In genomic region chr3:45688882-45689786, GRCh38 we compare ENCODE assay signal across 8 cellular contexts. TPM values are rescaled to one million over a fixed set of nuclear protein-coding genes. Genes with fewer than 3 reads are reported as not detected.
A peak's percentile ranks its signal among the peaks of the same experiment; 100 is the strongest.
DNase-seq lines count a peak whose midpoint lies in the region; ATAC-seq and TF ChIP-seq lines count a peak whose summit lies in the region.

A gene with protein sequence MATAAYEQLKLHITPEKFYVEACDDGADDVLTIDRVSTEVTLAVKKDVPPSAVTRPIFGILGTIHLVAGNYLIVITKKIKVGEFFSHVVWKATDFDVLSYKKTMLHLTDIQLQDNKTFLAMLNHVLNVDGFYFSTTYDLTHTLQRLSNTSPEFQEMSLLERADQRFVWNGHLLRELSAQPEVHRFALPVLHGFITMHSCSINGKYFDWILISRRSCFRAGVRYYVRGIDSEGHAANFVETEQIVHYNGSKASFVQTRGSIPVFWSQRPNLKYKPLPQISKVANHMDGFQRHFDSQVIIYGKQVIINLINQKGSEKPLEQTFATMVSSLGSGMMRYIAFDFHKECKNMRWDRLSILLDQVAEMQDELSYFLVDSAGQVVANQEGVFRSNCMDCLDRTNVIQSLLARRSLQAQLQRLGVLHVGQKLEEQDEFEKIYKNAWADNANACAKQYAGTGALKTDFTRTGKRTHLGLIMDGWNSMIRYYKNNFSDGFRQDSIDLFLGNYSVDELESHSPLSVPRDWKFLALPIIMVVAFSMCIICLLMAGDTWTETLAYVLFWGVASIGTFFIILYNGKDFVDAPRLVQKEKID (plus strand): TSS chr3:45689396. CDS start chr3:45689466, 70 bp downstream.

- POLR2A ChIA-PET in SK-N-SH (lab: Yijun Ruan, JAX): interaction anchor here (1.2 kb wide), 1 partner anchor 20 kb away, joined by 4 read pairs; no protein-coding TSS in a partner anchor

- peaks cover 8 to 19% of the 10 kb centered on the region in 2 experiments for H3K36me3 ChIP-seq in SK-N-SH (replicated peaks in 1 of 2; ENCODE audit: control insufficient read depth in 1 of 2, insufficient read depth in 2 of 2, low read length in 1 of 2)

- no peaks in the 10 kb centered on the region for H3K9me2 ChIP-seq in SK-N-SH

- H3K79me2 ChIP-seq in SK-N-SH (ENCODE audit: insufficient read depth): peaks cover 48% of the 10 kb centered on the region

- TF ChIP-seq CTCF in SK-N-SH (IDR thresholded peaks at IDR 0.05): no peak

- H3F3A ChIP-seq in SK-N-SH (replicated peaks; ENCODE audit: insufficient read depth): peaks cover 24% of the 10 kb centered on the region

- H3K9me3 ChIP-seq in SK-N-SH: no peaks in the 10 kb centered on the region

- peak; percentile 88 for ATAC-seq in HG02571 (IDR thresholded peaks at IDR 0.05; ENCODE audit: unreplicated experiment)

- H3K4me1 ChIP-seq in SK-N-SH (ENCODE audit: control insufficient read depth in 1 of 2, insufficient read depth in 2 of 2, low read depth in 1 of 2, low read length in 1 of 2): peaks cover 6 to 11% of the 10 kb centered on the region in 2 experiments; a peak in 2 of 4 replicates

- 1% methylated on average over 60 of the region's 81 CpGs for WGBS in SK-N-SH (ENCODE audit: low lambda C conversion rate)

- peaks cover 35% of the 10 kb centered on the region for H4K20me1 ChIP-seq in SK-N-SH (ENCODE audit: insufficient read depth)

- DNase-seq in GM04504 (ENCODE audit: low read depth): peak; percentile 98
- peak; percentile 93 for DNase-seq in NCI-H1048 (lab: John Stamatoyannopoulos, UW)
- DNase-seq in SK-N-SH: peak; percentile 91
- peak; percentile 95 for DNase-seq in activated naive CD4-positive, alpha-beta T cell treated with anti-CD3 and anti-CD28 coated beads, Interleukin-2, amount 50 U/mL, for 16 hours
- DNase-seq in germinal center (ENCODE audit: low spot score): peak; percentile 89
- DNase-seq in non-pigmented ciliary epithelial cell (ENCODE audit: low read depth): peak; percentile 91
- DNase-seq in superior temporal gyrus (ENCODE audit: extremely low spot score): peak; percentile 99

- H3K27me3 ChIP-seq in SK-N-SH (ENCODE audit: insufficient read depth): no peaks in the 10 kb centered on the region

- H2AFZ ChIP-seq in SK-N-SH (ENCODE audit: low read depth): peak within 1 kb of the TSS; percentile 87

- H3K4me3 ChIP-seq in SK-N-SH (ENCODE audit: low read depth in 2 of 2, low read length in 1 of 2): peak within 1 kb of the TSS; percentile 86 to 90

- peak; percentile 39 to 60; a peak in 3 of 4 replicates for TF ChIP-seq EP300 in SK-N-SH (IDR thresholded peaks at IDR 0.05; ENCODE audit: borderline replicate concordance in 1 of 2, low read depth in 1 of 2, low read length in 1 of 2)

- TF ChIP-seq RAD21 in SK-N-SH (IDR thresholded peaks at IDR 0.05; ENCODE audit: low read length): no peak; the same call in 1 of the 2 replicates

- CTCF ChIA-PET in SK-N-SH (lab: Yijun Ruan, JAX): interaction anchor here (0.7 to 2.8 kb wide), 3 partner anchors 29 to 389 kb away, joined by 3 to 11 read pairs (median 9); no protein-coding TSS in a partner anchor

- H3K9ac ChIP-seq in SK-N-SH: peak within 1 kb of the TSS; percentile 97

- H3K4me2 ChIP-seq in SK-N-SH: peak within 1 kb of the TSS; percentile 94

- peak within 1 kb of the TSS; percentile 90 to 94 for H3K27ac ChIP-seq in SK-N-SH (ENCODE audit: low read depth in 2 of 2, low read length in 1 of 2)

TF ChIP-seq in SK-N-SH, 30 proteins besides CTCF, POLR2A, EP300 and RAD21 (continues in another document):
- TF ChIP-seq GABPA (IDR thresholded peaks at IDR 0.05; ENCODE audit: low read depth) (no peak), RXRA (IDR thresholded peaks at IDR 0.05; ENCODE audit: borderline replicate concordance, low read depth) (peak; percentile 7; the same call in 1 of the 2 replicates), TEAD4 (IDR thresholded peaks at IDR 0.05; ENCODE audit: borderline replicate concordance, insufficient read depth) (peak; percentile 90), USF1 (IDR thresholded peaks at IDR 0.05; ENCODE audit: borderline replicate concordance, low read depth) (no peak), RFX5 (IDR thresholded peaks at IDR 0.05; ENCODE audit: low read length) (peak; percentile 92), POLR2AphosphoS5 (IDR thresholded peaks at IDR 0.05; ENCODE audit: low read depth, low read length) (peak; percentile 81; the same call in 1 of the 2 replicates), CHD2 (IDR thresholded peaks at IDR 0.05; ENCODE audit: low read length, partially characterized antibody) (peak; percentile 97), FOXJ3 (CRISPR knock-in tag; IDR thresholded peaks at IDR 0.05) (no peak; the same call in 1 of the 2 replicates), SIN3A (IDR thresholded peaks at IDR 0.05; ENCODE audit: borderline replicate concordance, low read depth, low read length) (peak; percentile 93; the same call in 1 of the 2 replicates), EZH2phosphoT487 (IDR thresholded peaks at IDR 0.05; ENCODE audit: borderline replicate concordance, low read depth) (no peak), RCOR1 (IDR thresholded peaks at IDR 0.05; ENCODE audit: low read length) (peak; percentile 58; the same call in 1 of the 2 replicates), REST (IDR thresholded peaks at IDR 0.05; ENCODE audit: low read depth, low read length) (peak; percentile 61), NRF1 (IDR thresholded peaks at IDR 0.05; ENCODE audit: low read depth, low read length) (peak; percentile 58; the same call in 1 of the 2 replicates), GATA2 (CRISPR knock-in tag; IDR thresholded peaks at IDR 0.05) (0 out of 2 replicates have a peak, but pooled peaks have one; percentile 30), TAF1 (IDR thresholded peaks at IDR 0.05; ENCODE audit: borderline replicate concordance, low read depth, low read length) (peak; percentile 83), MEF2A (IDR thresholded peaks at IDR 0.05; ENCODE audit: borderline replicate concordance, low read depth) (no peak), NFIC (IDR thresholded peaks at IDR 0.05; ENCODE audit: borderline replicate concordance) (no peak; the same call in 1 of the 2 replicates)
- TF ChIP-seq, protein P1, sequence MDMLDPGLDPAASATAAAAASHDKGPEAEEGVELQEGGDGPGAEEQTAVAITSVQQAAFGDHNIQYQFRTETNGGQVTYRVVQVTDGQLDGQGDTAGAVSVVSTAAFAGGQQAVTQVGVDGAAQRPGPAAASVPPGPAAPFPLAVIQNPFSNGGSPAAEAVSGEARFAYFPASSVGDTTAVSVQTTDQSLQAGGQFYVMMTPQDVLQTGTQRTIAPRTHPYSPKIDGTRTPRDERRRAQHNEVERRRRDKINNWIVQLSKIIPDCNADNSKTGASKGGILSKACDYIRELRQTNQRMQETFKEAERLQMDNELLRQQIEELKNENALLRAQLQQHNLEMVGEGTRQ (IDR thresholded peaks at IDR 0.05; ENCODE audit: borderline replicate concordance, low read depth, low read length): no peak
- TF ChIP-seq, protein P2, sequence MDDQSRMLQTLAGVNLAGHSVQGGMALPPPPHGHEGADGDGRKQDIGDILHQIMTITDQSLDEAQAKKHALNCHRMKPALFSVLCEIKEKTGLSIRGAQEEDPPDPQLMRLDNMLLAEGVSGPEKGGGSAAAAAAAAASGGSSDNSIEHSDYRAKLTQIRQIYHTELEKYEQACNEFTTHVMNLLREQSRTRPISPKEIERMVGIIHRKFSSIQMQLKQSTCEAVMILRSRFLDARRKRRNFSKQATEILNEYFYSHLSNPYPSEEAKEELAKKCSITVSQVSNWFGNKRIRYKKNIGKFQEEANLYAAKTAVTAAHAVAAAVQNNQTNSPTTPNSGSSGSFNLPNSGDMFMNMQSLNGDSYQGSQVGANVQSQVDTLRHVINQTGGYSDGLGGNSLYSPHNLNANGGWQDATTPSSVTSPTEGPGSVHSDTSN (IDR thresholded peaks at IDR 0.05): 0 out of 2 replicates have a peak, but pooled peaks have one; percentile 23

RNA-seq across cellular contexts. Expression of the gene that starts here (rescaled TPM):
- 11.2 and 16.7 TPM in 2 replicates for polyA plus RNA-seq in SK-N-SH (2012; rRNA removed)
- polyA plus RNA-seq in SK-N-SH (2012; cell fraction: cytosol; rRNA removed): 15.4 and 16.4 TPM in 2 replicates
- polyA plus RNA-seq in SK-N-SH (2012; cell fraction: nucleus; rRNA removed): 13.7 and 35.1 TPM in 2 replicates

Comparison
In these comparisons a context has a peak if more than half of its experiments do, and no peak if none do; other contexts are left out.
1. Peak in every context shown above with its lines: DNase-seq, ATAC-seq, H3K4me3 ChIP-seq and H3K27ac ChIP-seq.